In genomic region chr4:42391981-42392380, GRCh38 we compare ENCODE assay signal across 25 cellular contexts. TPM values are rescaled to one million over a fixed set of nuclear protein-coding genes. Genes with fewer than 3 reads are reported as not detected.
DNase-seq lines count a peak whose midpoint lies in the region; ATAC-seq and TF ChIP-seq lines count a peak whose summit lies in the region.
"Had no signal": no experiment of that assay in that cellular context is flagged by ENCODE, and none has a peak within 500 bp of the region (broad histone marks: within the 10 kb centered on the region; RNA-seq: fewer than 3 reads in every experiment).

No MANE protein-coding gene starts in this region.

- no peak overlapping the region for H3K4me3 ChIP-seq in A673 (ENCODE audit: low read depth, low read length, poor library complexity, severe bottlenecking)
- H3K4me3 ChIP-seq in HEK293 (ENCODE audit: low read depth, low read length): no peak overlapping the region
- no peak overlapping the region for H3K4me3 ChIP-seq in right cardiac atrium (ENCODE audit: low read length)
- H3K4me3 ChIP-seq in dorsolateral prefrontal cortex: no peak overlapping the region
- no peak overlapping the region for H3K4me3 ChIP-seq in mammary epithelial cell (replicated peaks in 1 of 3; ENCODE audit: insufficient read depth in 1 of 3, low read depth in 2 of 3, low read length in 3 of 3)
- H3K4me3 ChIP-seq: pancreas, stomach, tibial artery had no signal

- no peak overlapping the region for H2AFZ ChIP-seq in mammary epithelial cell (ENCODE audit: low read depth, low read length)

- WGBS in right cardiac atrium: 43% methylated on average over 5 of the region's 5 CpGs
- 57% methylated on average over 5 of the region's 5 CpGs for WGBS in mammary epithelial cell (ENCODE audit: low coverage, missing lambda C conversion rate)

- in situ Hi-C loops in mammary epithelial cell (cut with MboI; ENCODE audit: low sequenced_read_pairs in 2 of 2): no loop called here

- H3K9me3 Mint-ChIP-seq in WTC11: no peaks in the 10 kb centered on the region
- H3K9me3 Mint-ChIP-seq: CD4-positive, CD25-positive, alpha-beta regulatory T cell; natural killer cell treated with Interleukin-12 subunit alpha and Interleukin-12 subunit beta and Interleukin-15 and Interleukin-18, amount 100 ng/mL, for 72 hours had no signal

- peaks cover 48% of the 10 kb centered on the region for H3K4me1 Mint-ChIP-seq in WTC11

- H3K4me1 ChIP-seq in A673 (ENCODE audit: insufficient read depth, low read length, poor library complexity, severe bottlenecking) (peaks cover 7% of the 10 kb centered on the region), HEK293 (ENCODE audit: control insufficient read depth, insufficient read depth, low read length) (no peaks in the 10 kb centered on the region), right cardiac atrium (ENCODE audit: control insufficient read depth, insufficient read depth, low read length) (no peaks in the 10 kb centered on the region), mammary epithelial cell (ENCODE audit: insufficient read depth, low read length) (no peaks in the 10 kb centered on the region)

- BruUV-seq in A673 (replicated peaks; lab: Mats Ljungman, UMichigan) (no TSS peak), mammary epithelial cell (replicated peaks; lab: Mats Ljungman, UMichigan) (no TSS peak)

- POLR2A ChIA-PET in A673 (lab: Charles Lee; ENCODE audit: low non-redundant PET) (no interaction called here), HEK293 (lab: Yijun Ruan, JAX) (no interaction called here), WTC11 (lab: Charles Lee) (no interaction called here)

- CTCF ChIA-PET in A673 (lab: Charles Lee): no interaction called here
- CTCF ChIA-PET in HEK293 (lab: Yijun Ruan, JAX): interaction anchor here (0.7 to 1.4 kb wide), 2 partner anchors 20 to 209 kb away, joined by 3 read pairs; no protein-coding TSS in a partner anchor
- CTCF ChIA-PET in WTC11 (lab: Charles Lee): interaction anchor here (1.4 kb wide), 1 partner anchor 109 kb away, joined by 5 read pairs; no protein-coding TSS in a partner anchor
- CTCF ChIA-PET in mammary epithelial cell (lab: Charles Lee; ENCODE audit: low non-redundant PET): no interaction called here

- no peak overlapping the region for H3K9ac ChIP-seq in mammary epithelial cell (ENCODE audit: insufficient read depth, low read length)

- H3K9me3 ChIP-seq in A673 (ENCODE audit: low read depth, low read length, poor library complexity, severe bottlenecking) (no peaks in the 10 kb centered on the region), HEK293 (ENCODE audit: control insufficient read depth, insufficient read depth, low read depth, low read length) (no peaks in the 10 kb centered on the region), right cardiac atrium (ENCODE audit: control insufficient read depth, low read length) (no peaks in the 10 kb centered on the region), mammary epithelial cell (replicated peaks; ENCODE audit: insufficient read depth, low read length) (peaks cover 2% of the 10 kb centered on the region)
- H3K9me3 ChIP-seq: pancreas, stomach, tibial artery had no signal

- H3K27ac ChIP-seq in A673 (ENCODE audit: low read depth, low read length, poor library complexity, severe bottlenecking) (no peak overlapping the region), HEK293 (ENCODE audit: extremely low read depth, low read depth, low read length) (no peak overlapping the region), right cardiac atrium (ENCODE audit: low read length) (no peak overlapping the region), dorsolateral prefrontal cortex (no peak overlapping the region), mammary epithelial cell (ENCODE audit: insufficient read depth, low read depth, low read length) (no peak overlapping the region)
- H3K27ac ChIP-seq: epithelial cell of prostate, pancreas, stomach, tibial artery had no signal

- peaks cover 19% of the 10 kb centered on the region for H3K27me3 ChIP-seq in A673 (replicated peaks; ENCODE audit: insufficient read depth, low read depth, low read length, poor library complexity)
- no peaks in the 10 kb centered on the region for H3K27me3 ChIP-seq in right cardiac atrium (ENCODE audit: control insufficient read depth, insufficient read depth)
- H3K27me3 ChIP-seq in dorsolateral prefrontal cortex: peaks cover 0 to 30% (median 14%) of the 10 kb centered on the region in 45 donors
- peaks cover 14% of the 10 kb centered on the region for H3K27me3 ChIP-seq in mammary epithelial cell (ENCODE audit: insufficient read depth, low read length)

- H3K36me3 ChIP-seq in A673 (ENCODE audit: insufficient read depth, low read length, poor library complexity, severe bottlenecking) (no peaks in the 10 kb centered on the region), HEK293 (ENCODE audit: control insufficient read depth in 2 of 2, insufficient read depth in 1 of 2, low read length in 2 of 2) (no peaks in the 10 kb centered on the region), mammary epithelial cell (ENCODE audit: insufficient read depth, low read length) (no peaks in the 10 kb centered on the region)
- H3K36me3 ChIP-seq: pancreas, stomach, tibial artery had no signal

- TF ChIP-seq CTCF in A673 (conservative IDR thresholded peaks at IDR 0.05; ENCODE audit: low read depth, low read length): no peak
- no peak for TF ChIP-seq CTCF in HEK293 (tag by site-specific recombination; IDR thresholded peaks at IDR 0.05)
- no peak for TF ChIP-seq CTCF in WTC11 (IDR thresholded peaks at IDR 0.05)
- TF ChIP-seq CTCF in dorsolateral prefrontal cortex (IDR thresholded peaks at IDR 0.05 in 54 of 56, conservative IDR thresholded peaks at IDR 0.05 in 2 of 56; ENCODE audit: low read depth in 1 of 56, partially characterized antibody in 56 of 56): no peak
- no peak for TF ChIP-seq CTCF in mammary epithelial cell (conservative IDR thresholded peaks at IDR 0.05 in 1 of 2, IDR thresholded peaks at IDR 0.05 in 1 of 2; ENCODE audit: extremely low read depth in 1 of 2, insufficient read depth in 1 of 2, low read depth in 1 of 2, low read length in 2 of 2)

- DNase-seq in A673 (ENCODE audit: low spot score) (peak; percentile 59), WTC11 (ENCODE audit: low spot score) (no peak), right cardiac atrium (peak; percentile 36 to 68 (median 61)), dorsolateral prefrontal cortex (no peak), mammary epithelial cell (no peak)
- DNase-seq in effector CD8-positive, alpha-beta T cell (lab: John Stamatoyannopoulos, UW): no peak
- no peak for DNase-seq in activated naive CD4-positive, alpha-beta T cell treated with Interleukin-2 at 50 U/mL for 16 hours
- DNase-seq: activated CD4-positive, alpha-beta T cell treated with anti-CD3 and anti-CD28 coated beads, Interleukin-2, amount 50 U/mL, for 48 hours; activated CD4-positive, CD25-positive, alpha-beta regulatory T cell; activated CD8-positive, alpha-beta memory T cell treated with anti-CD3 and anti-CD28 coated beads, Interleukin-2, amount 50 U/mL, for 4 hours; CD4-positive, CD25-positive, alpha-beta regulatory T cell; HCEC 1CT; head of caudate nucleus; KG1; NCI-H1436 treated with DMSO at 0.1 percent for 48 hours; NCI-H2171; pancreas; stimulated activated CD4-positive, alpha-beta T cell treated with anti-CD3 and anti-CD28 coated beads, Interleukin-15, amount 100 ng/mL, for 24 hours; stomach; SW 1271; tibial artery had no signal

- H4K20me1 ChIP-seq in mammary epithelial cell (ENCODE audit: insufficient read depth, low read length): no peaks in the 10 kb centered on the region

- intact Hi-C loops in A673 (cut with micrococcal nuclease; ENCODE audit: unreplicated experiment) (no loop called here), right cardiac atrium (cut with DNase I) (no loop called here), dorsolateral prefrontal cortex (cut with DNase I) (no loop called here), mammary epithelial cell (cut with micrococcal nuclease) (no loop called here)

- peaks cover 33% of the 10 kb centered on the region for H3K27me3 Mint-ChIP-seq in WTC11 (ENCODE audit: low read depth)

- no peak overlapping the region for H3K27ac Mint-ChIP-seq in WTC11
- H3K27ac Mint-ChIP-seq: CD4-positive, CD25-positive, alpha-beta regulatory T cell; natural killer cell treated with Interleukin-12 subunit alpha and Interleukin-12 subunit beta and Interleukin-15 and Interleukin-18, amount 100 ng/mL, for 72 hours had no signal

- H3K36me3 Mint-ChIP-seq in WTC11: no peaks in the 10 kb centered on the region
- H3K36me3 Mint-ChIP-seq: CD4-positive, CD25-positive, alpha-beta regulatory T cell; natural killer cell treated with Interleukin-12 subunit alpha and Interleukin-12 subunit beta and Interleukin-15 and Interleukin-18, amount 100 ng/mL, for 72 hours had no signal

- dilution Hi-C loops in mammary epithelial cell (cut with HindIII; ENCODE audit: low sequenced_read_pairs): no loop called here

- ATAC-seq in WTC11 (no peak), right cardiac atrium (peak; percentile 90 to 91)
- ATAC-seq: natural killer cell treated with Interleukin-12 subunit alpha and Interleukin-12 subunit beta and Interleukin-15 and Interleukin-18, amount 100 ng/mL, for 72 hours had no signal

- H3K4me3 Mint-ChIP-seq in WTC11: no peak overlapping the region
- H3K4me3 Mint-ChIP-seq: CD4-positive, CD25-positive, alpha-beta regulatory T cell; natural killer cell treated with Interleukin-12 subunit alpha and Interleukin-12 subunit beta and Interleukin-15 and Interleukin-18, amount 100 ng/mL, for 72 hours had no signal

- no peaks in the 10 kb centered on the region for H3K79me2 ChIP-seq in mammary epithelial cell (ENCODE audit: insufficient read depth, low read length)

- H3K4me2 ChIP-seq in mammary epithelial cell (ENCODE audit: insufficient read depth, low read depth, low read length): no peak overlapping the region

TF ChIP-seq in WTC11, 78 proteins besides CTCF, POLR2A, EP300 and RAD21 (continues in another document):
- no peak for TF ChIP-seq HMGXB4 (CRISPR knock-in tag; IDR thresholded peaks at IDR 0.05)

RNA-seq across cellular contexts. Expression of gene SHISA3, which starts 5.3 kb away (rescaled TPM):
- total RNA-seq in A673 (2021) (0.26 and 0.39 TPM in 2 replicates), WTC11 (2021) (5.6 to 6.0 TPM (median 5.7 TPM) in 3 replicates), right cardiac atrium (1 to 10 TPM; 3.5 to 9.4 (median 9.2) TPM), dorsolateral prefrontal cortex (1 to 10 TPM in 50 of 120 experiments, under 1 TPM in 61, not detected in 9; 0.28 to 5.6 (median 0.90) TPM), mammary epithelial cell (not detected)
- polyA plus RNA-seq in right cardiac atrium (12.2 TPM), mammary epithelial cell (not detected)
- polyA minus RNA-seq in mammary epithelial cell: not detected
- total RNA-seq: CD4-positive, CD25-positive, alpha-beta regulatory T cell; mononuclear cell had no signal
- polyA plus RNA-seq: CD4-positive, CD25-positive, alpha-beta regulatory T cell had no signal

Comparison
In these comparisons a context has a peak if more than half of its experiments do, and no peak if none do; other contexts are left out.
1. DNase-seq: peak in A673 (single experiment) and right cardiac atrium (3 of 3); none in WTC11 (single experiment), dorsolateral prefrontal cortex (0 of 10), mammary epithelial cell (single experiment), effector CD8-positive, alpha-beta T cell (single experiment) and activated naive CD4-positive, alpha-beta T cell treated with Interleukin-2 at 50 U/mL for 16 hours (single experiment).
2. CTCF ChIA-PET loops: an anchor here in HEK293 (0.7 to 1.4 kb wide) and WTC11 (1.4 kb wide); none called in A673 and mammary epithelial cell.